Comparison of ENCODE assay signal across 1 cellular context in the genomic region with DNA sequence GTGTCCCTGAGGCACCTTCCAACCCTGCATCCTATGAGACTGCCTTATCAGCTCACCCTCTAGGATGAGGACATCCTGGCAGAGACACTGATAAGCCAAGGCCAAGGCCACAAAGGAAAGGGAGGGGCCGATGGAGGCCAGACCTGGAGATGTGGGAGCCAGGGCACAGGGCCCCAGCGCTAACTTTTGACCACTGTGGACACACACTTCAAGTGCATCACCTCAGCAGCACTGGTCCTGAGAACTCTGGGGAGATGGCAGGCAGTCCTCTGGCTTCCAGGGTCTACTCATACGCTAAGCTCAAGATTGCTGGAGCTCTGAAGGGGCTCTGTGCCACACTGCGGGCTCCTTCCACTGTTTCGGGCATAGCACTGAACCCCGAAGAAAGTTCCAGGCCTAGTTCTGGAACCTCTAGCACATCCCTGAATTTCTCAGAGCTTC.
TF ChIP-seq lines count a peak whose summit lies in the region.

No MANE protein-coding gene starts in this region.

TF ChIP-seq in HepG2, 621 proteins besides CTCF, POLR2A, EP300 and RAD21 (continued from another document and continues in another):
- TF ChIP-seq, protein P1, sequence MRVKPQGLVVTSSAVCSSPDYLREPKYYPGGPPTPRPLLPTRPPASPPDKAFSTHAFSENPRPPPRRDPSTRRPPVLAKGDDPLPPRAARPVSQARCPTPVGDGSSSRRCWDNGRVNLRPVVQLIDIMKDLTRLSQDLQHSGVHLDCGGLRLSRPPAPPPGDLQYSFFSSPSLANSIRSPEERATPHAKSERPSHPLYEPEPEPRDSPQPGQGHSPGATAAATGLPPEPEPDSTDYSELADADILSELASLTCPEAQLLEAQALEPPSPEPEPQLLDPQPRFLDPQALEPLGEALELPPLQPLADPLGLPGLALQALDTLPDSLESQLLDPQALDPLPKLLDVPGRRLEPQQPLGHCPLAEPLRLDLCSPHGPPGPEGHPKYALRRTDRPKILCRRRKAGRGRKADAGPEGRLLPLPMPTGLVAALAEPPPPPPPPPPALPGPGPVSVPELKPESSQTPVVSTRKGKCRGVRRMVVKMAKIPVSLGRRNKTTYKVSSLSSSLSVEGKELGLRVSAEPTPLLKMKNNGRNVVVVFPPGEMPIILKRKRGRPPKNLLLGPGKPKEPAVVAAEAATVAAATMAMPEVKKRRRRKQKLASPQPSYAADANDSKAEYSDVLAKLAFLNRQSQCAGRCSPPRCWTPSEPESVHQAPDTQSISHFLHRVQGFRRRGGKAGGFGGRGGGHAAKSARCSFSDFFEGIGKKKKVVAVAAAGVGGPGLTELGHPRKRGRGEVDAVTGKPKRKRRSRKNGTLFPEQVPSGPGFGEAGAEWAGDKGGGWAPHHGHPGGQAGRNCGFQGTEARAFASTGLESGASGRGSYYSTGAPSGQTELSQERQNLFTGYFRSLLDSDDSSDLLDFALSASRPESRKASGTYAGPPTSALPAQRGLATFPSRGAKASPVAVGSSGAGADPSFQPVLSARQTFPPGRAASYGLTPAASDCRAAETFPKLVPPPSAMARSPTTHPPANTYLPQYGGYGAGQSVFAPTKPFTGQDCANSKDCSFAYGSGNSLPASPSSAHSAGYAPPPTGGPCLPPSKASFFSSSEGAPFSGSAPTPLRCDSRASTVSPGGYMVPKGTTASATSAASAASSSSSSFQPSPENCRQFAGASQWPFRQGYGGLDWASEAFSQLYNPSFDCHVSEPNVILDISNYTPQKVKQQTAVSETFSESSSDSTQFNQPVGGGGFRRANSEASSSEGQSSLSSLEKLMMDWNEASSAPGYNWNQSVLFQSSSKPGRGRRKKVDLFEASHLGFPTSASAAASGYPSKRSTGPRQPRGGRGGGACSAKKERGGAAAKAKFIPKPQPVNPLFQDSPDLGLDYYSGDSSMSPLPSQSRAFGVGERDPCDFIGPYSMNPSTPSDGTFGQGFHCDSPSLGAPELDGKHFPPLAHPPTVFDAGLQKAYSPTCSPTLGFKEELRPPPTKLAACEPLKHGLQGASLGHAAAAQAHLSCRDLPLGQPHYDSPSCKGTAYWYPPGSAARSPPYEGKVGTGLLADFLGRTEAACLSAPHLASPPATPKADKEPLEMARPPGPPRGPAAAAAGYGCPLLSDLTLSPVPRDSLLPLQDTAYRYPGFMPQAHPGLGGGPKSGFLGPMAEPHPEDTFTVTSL (CRISPR knock-in tag; IDR thresholded peaks at IDR 0.05; ENCODE audit: borderline replicate concordance) = no peak
- TF ChIP-seq RXRB (CRISPR knock-in tag; IDR thresholded peaks at IDR 0.05; ENCODE audit: borderline replicate concordance) (peak; percentile 90), ZNF589 (CRISPR knock-in tag; conservative IDR thresholded peaks at IDR 0.05) (no peak), HOXA3 (CRISPR knock-in tag; IDR thresholded peaks at IDR 0.05) (no peak), TBL1XR1 (IDR thresholded peaks at IDR 0.05; ENCODE audit: borderline replicate concordance, low read length, partially characterized antibody) (peak; percentile 25), IKZF1 (IDR thresholded peaks at IDR 0.05) (no peak), ZNF564 (CRISPR knock-in tag; IDR thresholded peaks at IDR 0.05) (no peak), SOX13 (IDR thresholded peaks at IDR 0.05) (no peak), SOX13 (CRISPR knock-in tag; conservative IDR thresholded peaks at IDR 0.05 in 1 of 2, IDR thresholded peaks at IDR 0.05 in 1 of 2) (peak in 1 of 2 experiments; percentile 38; a peak in 1 of 4 replicates), SALL2 (CRISPR knock-in tag; IDR thresholded peaks at IDR 0.05) (no peak), ZNF546 (CRISPR knock-in tag; conservative IDR thresholded peaks at IDR 0.05) (no peak), NR1H2 (CRISPR knock-in tag; IDR thresholded peaks at IDR 0.05; ENCODE audit: borderline replicate concordance, low read depth) (no peak), RARA (CRISPR knock-in tag; IDR thresholded peaks at IDR 0.05) (peak; percentile 94), ZNF496 (CRISPR knock-in tag; IDR thresholded peaks at IDR 0.05; ENCODE audit: insufficient replicate concordance) (no peak), JUN (CRISPR knock-in tag; IDR thresholded peaks at IDR 0.05) (no peak), CBX5 (CRISPR knock-in tag; IDR thresholded peaks at IDR 0.05; ENCODE audit: borderline replicate concordance) (no peak), ZNF674 (CRISPR knock-in tag; IDR thresholded peaks at IDR 0.05; ENCODE audit: low read depth) (no peak), ZNF83 (CRISPR knock-in tag; IDR thresholded peaks at IDR 0.05; ENCODE audit: borderline replicate concordance) (no peak), ZNF629 (CRISPR knock-in tag; conservative IDR thresholded peaks at IDR 0.05) (no peak), HNRNPH1 (optimal IDR thresholded peaks at IDR 0.05; ENCODE audit: low read depth, low read length) (no peak), TEAD2 (CRISPR knock-in tag; IDR thresholded peaks at IDR 0.05) (no peak), NFYB (CRISPR knock-in tag; IDR thresholded peaks at IDR 0.05) (no peak), ZNF205 (CRISPR knock-in tag; IDR thresholded peaks at IDR 0.05) (0 out of 2 replicates have a peak, but pooled peaks have one; percentile 22)
- TF ChIP-seq, protein P2, sequence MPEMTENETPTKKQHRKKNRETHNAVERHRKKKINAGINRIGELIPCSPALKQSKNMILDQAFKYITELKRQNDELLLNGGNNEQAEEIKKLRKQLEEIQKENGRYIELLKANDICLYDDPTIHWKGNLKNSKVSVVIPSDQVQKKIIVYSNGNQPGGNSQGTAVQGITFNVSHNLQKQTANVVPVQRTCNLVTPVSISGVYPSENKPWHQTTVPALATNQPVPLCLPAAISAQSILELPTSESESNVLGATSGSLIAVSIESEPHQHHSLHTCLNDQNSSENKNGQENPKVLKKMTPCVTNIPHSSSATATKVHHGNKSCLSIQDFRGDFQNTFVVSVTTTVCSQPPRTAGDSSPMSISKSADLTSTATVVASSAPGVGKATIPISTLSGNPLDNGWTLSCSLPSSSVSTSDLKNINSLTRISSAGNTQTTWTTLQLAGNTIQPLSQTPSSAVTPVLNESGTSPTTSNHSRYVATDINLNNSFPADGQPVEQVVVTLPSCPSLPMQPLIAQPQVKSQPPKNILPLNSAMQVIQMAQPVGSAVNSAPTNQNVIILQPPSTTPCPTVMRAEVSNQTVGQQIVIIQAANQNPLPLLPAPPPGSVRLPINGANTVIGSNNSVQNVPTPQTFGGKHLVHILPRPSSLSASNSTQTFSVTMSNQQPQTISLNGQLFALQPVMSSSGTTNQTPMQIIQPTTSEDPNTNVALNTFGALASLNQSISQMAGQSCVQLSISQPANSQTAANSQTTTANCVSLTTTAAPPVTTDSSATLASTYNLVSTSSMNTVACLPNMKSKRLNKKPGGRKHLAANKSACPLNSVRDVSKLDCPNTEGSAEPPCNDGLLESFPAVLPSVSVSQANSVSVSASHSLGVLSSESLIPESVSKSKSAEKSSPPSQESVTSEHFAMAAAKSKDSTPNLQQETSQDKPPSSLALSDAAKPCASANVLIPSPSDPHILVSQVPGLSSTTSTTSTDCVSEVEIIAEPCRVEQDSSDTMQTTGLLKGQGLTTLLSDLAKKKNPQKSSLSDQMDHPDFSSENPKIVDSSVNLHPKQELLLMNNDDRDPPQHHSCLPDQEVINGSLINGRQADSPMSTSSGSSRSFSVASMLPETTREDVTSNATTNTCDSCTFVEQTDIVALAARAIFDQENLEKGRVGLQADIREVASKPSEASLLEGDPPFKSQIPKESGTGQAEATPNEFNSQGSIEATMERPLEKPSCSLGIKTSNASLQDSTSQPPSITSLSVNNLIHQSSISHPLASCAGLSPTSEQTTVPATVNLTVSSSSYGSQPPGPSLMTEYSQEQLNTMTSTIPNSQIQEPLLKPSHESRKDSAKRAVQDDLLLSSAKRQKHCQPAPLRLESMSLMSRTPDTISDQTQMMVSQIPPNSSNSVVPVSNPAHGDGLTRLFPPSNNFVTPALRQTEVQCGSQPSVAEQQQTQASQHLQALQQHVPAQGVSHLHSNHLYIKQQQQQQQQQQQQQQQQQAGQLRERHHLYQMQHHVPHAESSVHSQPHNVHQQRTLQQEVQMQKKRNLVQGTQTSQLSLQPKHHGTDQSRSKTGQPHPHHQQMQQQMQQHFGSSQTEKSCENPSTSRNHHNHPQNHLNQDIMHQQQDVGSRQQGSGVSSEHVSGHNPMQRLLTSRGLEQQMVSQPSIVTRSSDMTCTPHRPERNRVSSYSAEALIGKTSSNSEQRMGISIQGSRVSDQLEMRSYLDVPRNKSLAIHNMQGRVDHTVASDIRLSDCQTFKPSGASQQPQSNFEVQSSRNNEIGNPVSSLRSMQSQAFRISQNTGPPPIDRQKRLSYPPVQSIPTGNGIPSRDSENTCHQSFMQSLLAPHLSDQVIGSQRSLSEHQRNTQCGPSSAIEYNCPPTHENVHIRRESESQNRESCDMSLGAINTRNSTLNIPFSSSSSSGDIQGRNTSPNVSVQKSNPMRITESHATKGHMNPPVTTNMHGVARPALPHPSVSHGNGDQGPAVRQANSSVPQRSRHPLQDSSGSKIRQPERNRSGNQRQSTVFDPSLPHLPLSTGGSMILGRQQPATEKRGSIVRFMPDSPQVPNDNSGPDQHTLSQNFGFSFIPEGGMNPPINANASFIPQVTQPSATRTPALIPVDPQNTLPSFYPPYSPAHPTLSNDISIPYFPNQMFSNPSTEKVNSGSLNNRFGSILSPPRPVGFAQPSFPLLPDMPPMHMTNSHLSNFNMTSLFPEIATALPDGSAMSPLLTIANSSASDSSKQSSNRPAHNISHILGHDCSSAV (CRISPR knock-in tag; IDR thresholded peaks at IDR 0.05; ENCODE audit: borderline replicate concordance) = no peak
- TF ChIP-seq, protein P3, sequence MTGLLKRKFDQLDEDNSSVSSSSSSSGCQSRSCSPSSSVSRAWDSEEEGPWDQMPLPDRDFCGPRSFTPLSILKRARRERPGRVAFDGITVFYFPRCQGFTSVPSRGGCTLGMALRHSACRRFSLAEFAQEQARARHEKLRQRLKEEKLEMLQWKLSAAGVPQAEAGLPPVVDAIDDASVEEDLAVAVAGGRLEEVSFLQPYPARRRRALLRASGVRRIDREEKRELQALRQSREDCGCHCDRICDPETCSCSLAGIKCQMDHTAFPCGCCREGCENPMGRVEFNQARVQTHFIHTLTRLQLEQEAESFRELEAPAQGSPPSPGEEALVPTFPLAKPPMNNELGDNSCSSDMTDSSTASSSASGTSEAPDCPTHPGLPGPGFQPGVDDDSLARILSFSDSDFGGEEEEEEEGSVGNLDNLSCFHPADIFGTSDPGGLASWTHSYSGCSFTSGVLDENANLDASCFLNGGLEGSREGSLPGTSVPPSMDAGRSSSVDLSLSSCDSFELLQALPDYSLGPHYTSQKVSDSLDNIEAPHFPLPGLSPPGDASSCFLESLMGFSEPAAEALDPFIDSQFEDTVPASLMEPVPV (CRISPR knock-in tag; IDR thresholded peaks at IDR 0.05) = 0 out of 2 replicates have a peak, but pooled peaks have one; percentile 33
- TF ChIP-seq, protein P4, sequence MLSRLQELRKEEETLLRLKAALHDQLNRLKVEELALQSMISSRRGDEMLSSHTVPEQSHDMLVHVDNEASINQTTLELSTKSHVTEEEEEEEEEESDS (CRISPR knock-in tag; IDR thresholded peaks at IDR 0.05; ENCODE audit: borderline replicate concordance) = no peak
- TF ChIP-seq, protein P5, sequence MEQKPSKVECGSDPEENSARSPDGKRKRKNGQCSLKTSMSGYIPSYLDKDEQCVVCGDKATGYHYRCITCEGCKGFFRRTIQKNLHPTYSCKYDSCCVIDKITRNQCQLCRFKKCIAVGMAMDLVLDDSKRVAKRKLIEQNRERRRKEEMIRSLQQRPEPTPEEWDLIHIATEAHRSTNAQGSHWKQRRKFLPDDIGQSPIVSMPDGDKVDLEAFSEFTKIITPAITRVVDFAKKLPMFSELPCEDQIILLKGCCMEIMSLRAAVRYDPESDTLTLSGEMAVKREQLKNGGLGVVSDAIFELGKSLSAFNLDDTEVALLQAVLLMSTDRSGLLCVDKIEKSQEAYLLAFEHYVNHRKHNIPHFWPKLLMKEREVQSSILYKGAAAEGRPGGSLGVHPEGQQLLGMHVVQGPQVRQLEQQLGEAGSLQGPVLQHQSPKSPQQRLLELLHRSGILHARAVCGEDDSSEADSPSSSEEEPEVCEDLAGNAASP (CRISPR knock-in tag; IDR thresholded peaks at IDR 0.05; ENCODE audit: borderline replicate concordance) = peak; percentile 97
- TF ChIP-seq, protein P6, sequence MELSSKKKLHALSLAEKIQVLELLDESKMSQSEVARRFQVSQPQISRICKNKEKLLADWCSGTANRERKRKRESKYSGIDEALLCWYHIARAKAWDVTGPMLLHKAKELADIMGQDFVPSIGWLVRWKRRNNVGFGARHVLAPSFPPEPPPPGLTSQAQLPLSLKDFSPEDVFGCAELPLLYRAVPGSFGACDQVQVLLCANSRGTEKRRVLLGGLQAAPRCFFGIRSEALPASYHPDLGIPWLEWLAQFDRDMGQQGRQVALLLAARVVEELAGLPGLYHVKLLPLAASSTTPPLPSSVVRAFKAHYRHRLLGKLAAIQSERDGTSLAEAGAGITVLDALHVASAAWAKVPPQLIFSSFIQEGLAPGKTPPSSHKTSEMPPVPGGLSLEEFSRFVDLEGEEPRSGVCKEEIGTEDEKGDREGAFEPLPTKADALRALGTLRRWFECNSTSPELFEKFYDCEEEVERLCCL (CRISPR knock-in tag; IDR thresholded peaks at IDR 0.05; ENCODE audit: borderline replicate concordance) = no peak
- TF ChIP-seq, protein P7, sequence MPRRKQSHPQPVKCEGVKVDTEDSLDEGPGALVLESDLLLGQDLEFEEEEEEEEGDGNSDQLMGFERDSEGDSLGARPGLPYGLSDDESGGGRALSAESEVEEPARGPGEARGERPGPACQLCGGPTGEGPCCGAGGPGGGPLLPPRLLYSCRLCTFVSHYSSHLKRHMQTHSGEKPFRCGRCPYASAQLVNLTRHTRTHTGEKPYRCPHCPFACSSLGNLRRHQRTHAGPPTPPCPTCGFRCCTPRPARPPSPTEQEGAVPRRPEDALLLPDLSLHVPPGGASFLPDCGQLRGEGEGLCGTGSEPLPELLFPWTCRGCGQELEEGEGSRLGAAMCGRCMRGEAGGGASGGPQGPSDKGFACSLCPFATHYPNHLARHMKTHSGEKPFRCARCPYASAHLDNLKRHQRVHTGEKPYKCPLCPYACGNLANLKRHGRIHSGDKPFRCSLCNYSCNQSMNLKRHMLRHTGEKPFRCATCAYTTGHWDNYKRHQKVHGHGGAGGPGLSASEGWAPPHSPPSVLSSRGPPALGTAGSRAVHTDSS (CRISPR knock-in tag; conservative IDR thresholded peaks at IDR 0.05) = no peak
